Comparison of ENCODE assay signal across 8 cellular contexts in genomic region chr16:81181013-81181720, GRCh38. TPM values are rescaled to one million over a fixed set of nuclear protein-coding genes. Genes with fewer than 3 reads are reported as not detected.
DNase-seq lines count a peak whose midpoint lies in the region; TF ChIP-seq lines count a peak whose summit lies in the region.

No MANE protein-coding gene starts in this region.

- peak overlapping the region; percentile 76 for H4K91ac ChIP-seq in trophoblast cell (ENCODE audit: low read depth, low read length)

- H3K4me1 ChIP-seq in trophoblast cell (ENCODE audit: control insufficient read depth in 1 of 2, insufficient read depth in 2 of 2, low read length in 2 of 2): peaks cover 17 to 21% of the 10 kb centered on the region in 2 experiments

- DNase-seq in HFF-Myc (ENCODE audit: extremely low read depth, low read depth) (peak; percentile 96), SK-MEL-5 (ENCODE audit: low read depth, low spot score) (peak; percentile 95), glomerular endothelial cell (ENCODE audit: extremely low read depth, low read depth, low spot score) (peak; percentile 72), trophoblast cell (peak; percentile 91 to 92), WERI-Rb-1 (no peak), Kasumi-1 (lab: John Stamatoyannopoulos, UW) (no peak), SKM-1 (lab: John Stamatoyannopoulos, UW; ENCODE audit: unreplicated experiment) (no peak), germinal center (ENCODE audit: low spot score) (no peak)

- no CpG with 5 or more reads among the region's 13 CpGs for WGBS in trophoblast cell (ENCODE audit: extremely low coverage, insufficient coverage, insufficient read length)

- H3K18ac ChIP-seq in trophoblast cell (ENCODE audit: low read length): peak overlapping the region; percentile 63

- in situ Hi-C loops in SK-MEL-5 (cut with HindIII; ENCODE audit: low pct_unique_long_range_greater_than_20kb, low sequenced_read_pairs): no loop called here

- no peak overlapping the region for H4K12ac ChIP-seq in trophoblast cell (ENCODE audit: low read depth, low read length)

- H3K9me3 ChIP-seq in trophoblast cell (ENCODE audit: insufficient read depth, low read depth, low read length): no peaks in the 10 kb centered on the region
- no peaks in the 10 kb centered on the region for H3K9me3 ChIP-seq in WERI-Rb-1 (ENCODE audit: severe bottlenecking)

- H3K4ac ChIP-seq in trophoblast cell (ENCODE audit: low read depth, low read length): no peak overlapping the region

- peak overlapping the region; percentile 78 for H2BK12ac ChIP-seq in trophoblast cell (ENCODE audit: low read length)

- peak overlapping the region; percentile 41 for H3K4me2 ChIP-seq in trophoblast cell (ENCODE audit: low read length)

- no peak overlapping the region for H3K9ac ChIP-seq in trophoblast cell (ENCODE audit: low read length)

- H3K27ac ChIP-seq in trophoblast cell (ENCODE audit: low read depth, low read length) (peak overlapping the region; percentile 83), WERI-Rb-1 (no peak overlapping the region)

- H2BK5ac ChIP-seq in trophoblast cell (ENCODE audit: low read depth, low read length, poor library complexity): peak overlapping the region; percentile 44

- peak overlapping the region; percentile 37 for H3K14ac ChIP-seq in trophoblast cell (ENCODE audit: low read length)

- H3K36me3 ChIP-seq in trophoblast cell (ENCODE audit: control insufficient read depth in 1 of 2, insufficient read depth in 2 of 2, low read length in 2 of 2) (no peaks in the 10 kb centered on the region), WERI-Rb-1 (no peaks in the 10 kb centered on the region)

- no peak overlapping the region for H2AFZ ChIP-seq in trophoblast cell (ENCODE audit: insufficient read depth, low read length, poor library complexity)

- H3K79me2 ChIP-seq in trophoblast cell (ENCODE audit: control insufficient read depth, insufficient read depth, low read length, poor library complexity): peaks cover 3% of the 10 kb centered on the region

- peaks cover 15% of the 10 kb centered on the region for H3K79me1 ChIP-seq in trophoblast cell (ENCODE audit: low read length)

- no peaks in the 10 kb centered on the region for H3K27me3 ChIP-seq in trophoblast cell (ENCODE audit: insufficient read depth, low read length)
- H3K27me3 ChIP-seq in WERI-Rb-1 (ENCODE audit: insufficient read depth, low read depth, severe bottlenecking): no peaks in the 10 kb centered on the region

- H3K4me3 ChIP-seq in HFF-Myc (replicated peaks; ENCODE audit: low read depth, low read length): peak overlapping the region; percentile 14
- H3K4me3 ChIP-seq in trophoblast cell (ENCODE audit: low read depth, low read length): no peak overlapping the region
- no peak overlapping the region for H3K4me3 ChIP-seq in WERI-Rb-1 (ENCODE audit: low read depth, low read length)

- TF ChIP-seq CTCF in HFF-Myc (IDR thresholded peaks at IDR 0.05; ENCODE audit: low read depth, low read length, missing control alignments) (no peak), WERI-Rb-1 (IDR thresholded peaks at IDR 0.05; ENCODE audit: low read depth, low read length) (no peak)

- peak overlapping the region; percentile 18 for H2AK5ac ChIP-seq in trophoblast cell (ENCODE audit: low read length)

- H2BK120ac ChIP-seq in trophoblast cell (ENCODE audit: insufficient read depth, low read length, poor library complexity): peak overlapping the region; percentile 60

- peak overlapping the region; percentile 33 for H4K8ac ChIP-seq in trophoblast cell (ENCODE audit: low read depth, low read length)

- no peak overlapping the region for H3K23ac ChIP-seq in trophoblast cell (ENCODE audit: low read length)

RNA-seq across cellular contexts. Expression of gene BCO1, which starts 57.3 kb away (rescaled TPM):
- total RNA-seq in SK-MEL-5 (2014; rRNA removed; shearing (Covaris generic)): 0.24 and 0.32 TPM in 2 replicates
- polyA plus RNA-seq in SK-MEL-5 (2015; cell fraction: cytosol; rRNA removed): 0.06 TPM in 1 of 2 replicates, not detected in the other
- polyA plus RNA-seq in SK-MEL-5 (2015; cell fraction: nucleus; rRNA removed): not detected in 2 replicates
- not detected in 2 replicates for total RNA-seq in glomerular endothelial cell
- 0.01 TPM in 1 of 2 replicates, not detected in the other for polyA plus RNA-seq in trophoblast cell (2013)

Comparison
In these comparisons a context has a peak if more than half of its experiments do, and no peak if none do; other contexts are left out.
1. DNase-seq: peak in HFF-Myc (single experiment), SK-MEL-5 (single experiment), glomerular endothelial cell (single experiment) and trophoblast cell (2 of 2); none in WERI-Rb-1 (single experiment), Kasumi-1 (0 of 2), SKM-1 (single experiment) and germinal center (single experiment).